Comparison of ENCODE assay signal across 12 cellular contexts in the genomic region with DNA sequence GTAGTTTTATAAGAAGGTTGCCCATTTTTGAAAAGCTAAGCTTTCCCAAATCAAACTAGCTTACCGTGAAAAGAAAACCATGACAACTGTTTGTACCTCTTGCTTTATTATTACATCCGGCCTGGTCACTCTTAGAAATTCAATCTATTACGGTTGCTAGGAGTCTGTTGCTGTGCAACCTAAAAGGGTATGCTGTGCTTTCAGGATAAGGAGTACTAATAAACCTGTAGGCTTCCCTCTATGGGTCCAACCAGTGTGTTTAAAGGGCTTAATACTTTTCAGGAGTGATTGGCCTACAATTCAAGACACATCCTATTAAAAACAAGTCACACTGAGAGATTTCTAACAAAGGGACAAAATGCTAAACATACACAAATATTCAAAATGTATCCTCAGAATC. TPM values are rescaled to one million over a fixed set of nuclear protein-coding genes. Genes with fewer than 3 reads are reported as not detected.
DNase-seq lines count a peak whose midpoint lies in the region; ATAC-seq and TF ChIP-seq lines count a peak whose summit lies in the region.
"Had no signal": no experiment of that assay in that cellular context is flagged by ENCODE, and none has a peak within 500 bp of the region (broad histone marks: within the 10 kb centered on the region; RNA-seq: fewer than 3 reads in every experiment).

No MANE protein-coding gene starts in this region.

- peaks cover 2% of the 10 kb centered on the region for H3K36me3 Mint-ChIP-seq in memory B cell

- H3K27me3 Mint-ChIP-seq in memory B cell = no peaks in the 10 kb centered on the region
- H3K27me3 Mint-ChIP-seq: activated naive CD8-positive, alpha-beta T cell treated with anti-CD3 and anti-CD28 coated beads, Interleukin-2, amount 10 ng/mL, durations not matched to agents 7 days and 5 days had no signal

- H3K9me3 Mint-ChIP-seq in memory B cell = peaks cover 2% of the 10 kb centered on the region
- H3K9me3 Mint-ChIP-seq: activated naive CD8-positive, alpha-beta T cell treated with anti-CD3 and anti-CD28 coated beads, Interleukin-2, amount 10 ng/mL, durations not matched to agents 7 days and 5 days had no signal

- ATAC-seq in body of pancreas = peak; percentile 52
- no peak for ATAC-seq in memory B cell (ENCODE audit: low read depth)
- ATAC-seq: stimulated activated naive CD8-positive, alpha-beta T cell treated with anti-CD3 and anti-CD28 coated beads, Interleukin-15, Interleukin-2, amounts not matched to agents 100 U/mL and 50 U/mL, for 24 hours had no signal

- 75 to 82% methylated on average over 3 of the region's 3 CpGs for WGBS in body of pancreas, 2 donors

- TF ChIP-seq POLR2A in body of pancreas (IDR thresholded peaks at IDR 0.05) = no peak

- no peaks in the 10 kb centered on the region for H3K36me3 ChIP-seq in body of pancreas (replicated peaks in 1 of 2; ENCODE audit: insufficient read depth in 1 of 2, low read depth in 2 of 2)
- H3K36me3 ChIP-seq in H7 (replicated peaks; ENCODE audit: control insufficient read depth, insufficient read depth, low read length) = no peaks in the 10 kb centered on the region

- peaks cover 12% of the 10 kb centered on the region for H3K4me1 Mint-ChIP-seq in memory B cell

- no peak overlapping the region for H3K27ac ChIP-seq in body of pancreas

- peak overlapping the region; percentile 20 for H3K27ac Mint-ChIP-seq in memory B cell
- H3K27ac Mint-ChIP-seq: activated naive CD8-positive, alpha-beta T cell treated with anti-CD3 and anti-CD28 coated beads, Interleukin-2, amount 10 ng/mL, durations not matched to agents 7 days and 5 days had no signal

- intact Hi-C loops in body of pancreas (cut with DNase I) = no loop called here

- H3K27me3 ChIP-seq in body of pancreas (no peaks in the 10 kb centered on the region), H7 (ENCODE audit: control insufficient read depth, insufficient read depth, low read length) (no peaks in the 10 kb centered on the region)

- no peak overlapping the region for H3K4me3 ChIP-seq in body of pancreas
- no peak overlapping the region for H3K4me3 ChIP-seq in H7 (ENCODE audit: insufficient read depth, low read depth, low read length)

- no peaks in the 10 kb centered on the region for H3K9me3 ChIP-seq in body of pancreas

- DNase-seq in Ammon's horn (ENCODE audit: low spot score) = peak; percentile 17
- DNase-seq in NCI-H1436 (lab: John Stamatoyannopoulos, UW) = peak; percentile 60
- peak in 1 of 4 donors; percentile 19 for DNase-seq in body of pancreas
- no peak for DNase-seq in memory B cell (ENCODE audit: low spot score in 2 of 2)
- no peak for DNase-seq in H7
- DNase-seq in dedifferentiated amniotic fluid mesenchymal stem cell (ENCODE audit: extremely low spot score) = no peak
- no peak for DNase-seq in SW 1271 (lab: John Stamatoyannopoulos, UW)
- DNase-seq in retina = no peak
- DNase-seq: activated naive CD8-positive, alpha-beta T cell treated with anti-CD3 and anti-CD28 coated beads, Interleukin-2, amount 10 ng/mL, durations not matched to agents 7 days and 5 days; AML-193; stimulated activated CD4-positive, alpha-beta T cell treated with anti-CD3 and anti-CD28 coated beads, Interleukin-1b, Interleukin-23, amount 100 ng/mL, for 48 hours; stimulated activated naive CD8-positive, alpha-beta T cell treated with anti-CD3 and anti-CD28 coated beads, Interleukin-15, Interleukin-2, amounts not matched to agents 100 U/mL and 50 U/mL, for 24 hours had no signal

- H3K4me3 Mint-ChIP-seq in memory B cell = no peak overlapping the region
- H3K4me3 Mint-ChIP-seq: activated naive CD8-positive, alpha-beta T cell treated with anti-CD3 and anti-CD28 coated beads, Interleukin-2, amount 10 ng/mL, durations not matched to agents 7 days and 5 days had no signal

- H3K4me1 ChIP-seq in body of pancreas = no peaks in the 10 kb centered on the region

- TF ChIP-seq CTCF in body of pancreas (IDR thresholded peaks at IDR 0.05) = no peak

RNA-seq across cellular contexts. Expression of gene RFX3, which starts 27.1 kb away (rescaled TPM):
- 1 to 10 TPM; 4.6 to 6.5 TPM for total RNA-seq in body of pancreas
- 3.7 and 4.3 TPM in 2 replicates for total RNA-seq in H7 (2014; rRNA removed; shearing (Covaris generic))

Comparison
In these comparisons a context has a peak if more than half of its experiments do, and no peak if none do; other contexts are left out.
1. DNase-seq: peak in Ammon's horn (single experiment) and NCI-H1436 (single experiment); none in memory B cell (0 of 2), H7 (single experiment), dedifferentiated amniotic fluid mesenchymal stem cell (single experiment), SW 1271 (0 of 2) and retina (single experiment).